Comparison of ENCODE assay signal across 1 cellular context in genomic region chr11:35151896-35152295, GRCh38.
TF ChIP-seq lines count a peak whose summit lies in the region.

No MANE protein-coding gene starts in this region.

TF ChIP-seq in SK-N-SH, 30 proteins besides CTCF, POLR2A, EP300 and RAD21 (continued from another document):
- TF ChIP-seq CHD2 (IDR thresholded peaks at IDR 0.05; ENCODE audit: low read length, partially characterized antibody): no peak
- no peak for TF ChIP-seq REST (IDR thresholded peaks at IDR 0.05; ENCODE audit: low read depth, low read length)
- no peak for TF ChIP-seq ZBTB33 (IDR thresholded peaks at IDR 0.05; ENCODE audit: borderline replicate concordance, low read depth)
- no peak for TF ChIP-seq RXRA (IDR thresholded peaks at IDR 0.05; ENCODE audit: borderline replicate concordance, low read depth)
- TF ChIP-seq RFX5 (IDR thresholded peaks at IDR 0.05; ENCODE audit: low read length): no peak
- no peak for TF ChIP-seq PBX3 (IDR thresholded peaks at IDR 0.05)
